Comparison of ENCODE assay signal across 23 cellular contexts in the genomic region with DNA sequence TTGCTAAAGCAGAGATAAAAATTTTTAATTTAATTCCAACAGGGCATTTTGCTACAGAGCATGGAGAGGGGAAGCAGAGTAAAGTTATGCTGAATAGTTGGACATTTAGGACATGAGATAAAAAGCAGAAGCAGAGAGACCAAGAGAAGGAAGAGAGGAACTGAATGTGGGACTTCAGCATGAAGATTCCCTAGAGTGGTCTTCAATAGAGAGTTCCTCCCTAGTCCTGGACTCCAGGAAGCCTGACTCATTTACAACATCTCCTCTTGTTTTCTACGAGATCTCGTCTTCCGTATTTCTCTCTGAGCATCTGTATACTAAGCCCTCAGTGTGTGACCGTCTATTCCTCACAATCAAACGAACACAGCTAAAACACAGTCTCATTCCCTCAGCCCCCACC. TPM values are rescaled to one million over a fixed set of nuclear protein-coding genes. Genes with fewer than 3 reads are reported as not detected.
A peak's percentile ranks its signal among the peaks of the same experiment; 100 is the strongest.
DNase-seq lines count a peak whose midpoint lies in the region; ATAC-seq and TF ChIP-seq lines count a peak whose summit lies in the region.
"Had no signal": no experiment of that assay in that cellular context is flagged by ENCODE, and none has a peak within 500 bp of the region (broad histone marks: within the 10 kb centered on the region; RNA-seq: fewer than 3 reads in every experiment).

No MANE protein-coding gene starts in this region.

- no peaks in the 10 kb centered on the region for H3K36me3 Mint-ChIP-seq in activated CD4-positive, alpha-beta T cell treated with anti-CD3 and anti-CD28 coated beads for 36 hours (ENCODE audit: low read depth)
- H3K36me3 Mint-ChIP-seq: CD4-positive, alpha-beta memory T cell; natural killer cell treated with Interleukin-12 subunit alpha and Interleukin-12 subunit beta and Interleukin-15 and Interleukin-18, amount 100 ng/mL, for 72 hours had no signal

- no peak overlapping the region for H3K4me3 Mint-ChIP-seq in activated CD4-positive, alpha-beta T cell treated with anti-CD3 and anti-CD28 coated beads for 36 hours
- H3K4me3 Mint-ChIP-seq: CD4-positive, alpha-beta memory T cell; natural killer cell treated with Interleukin-12 subunit alpha and Interleukin-12 subunit beta and Interleukin-15 and Interleukin-18, amount 100 ng/mL, for 72 hours; T-helper 1 cell treated with Interleukin-12 subunit alpha and Interleukin-12 subunit beta and Interleukin-4 antibody, amounts not matched to agents 30 μg/mL and 1 μg/mL, for 36 hours had no signal

- H3K9me3 Mint-ChIP-seq in activated CD4-positive, alpha-beta T cell treated with anti-CD3 and anti-CD28 coated beads for 36 hours (ENCODE audit: low read depth): no peaks in the 10 kb centered on the region
- H3K9me3 Mint-ChIP-seq: CD4-positive, alpha-beta memory T cell; natural killer cell treated with Interleukin-12 subunit alpha and Interleukin-12 subunit beta and Interleukin-15 and Interleukin-18, amount 100 ng/mL, for 72 hours; T-helper 1 cell treated with Interleukin-12 subunit alpha and Interleukin-12 subunit beta and Interleukin-4 antibody, amounts not matched to agents 30 μg/mL and 1 μg/mL, for 36 hours had no signal

- peak; percentile 17 for ATAC-seq in mucosa of descending colon
- ATAC-seq in activated CD4-positive, alpha-beta T cell treated with anti-CD3 and anti-CD28 coated beads for 36 hours: no peak
- ATAC-seq: GM12878; natural killer cell treated with Interleukin-12 subunit alpha and Interleukin-12 subunit beta and Interleukin-15 and Interleukin-18, amount 100 ng/mL, for 72 hours had no signal

- intact Hi-C loops in mucosa of descending colon (cut with DNase I, micrococcal nuclease): no loop called here
- intact Hi-C loops in activated CD4-positive, alpha-beta T cell treated with anti-CD3 and anti-CD28 coated beads for 36 hours (cut with DNase I, micrococcal nuclease): no loop called here

- no peak overlapping the region for H3K27ac Mint-ChIP-seq in activated CD4-positive, alpha-beta T cell treated with anti-CD3 and anti-CD28 coated beads for 36 hours
- H3K27ac Mint-ChIP-seq: natural killer cell treated with Interleukin-12 subunit alpha and Interleukin-12 subunit beta and Interleukin-15 and Interleukin-18, amount 100 ng/mL, for 72 hours; T-helper 1 cell treated with Interleukin-12 subunit alpha and Interleukin-12 subunit beta and Interleukin-4 antibody, amounts not matched to agents 30 μg/mL and 1 μg/mL, for 36 hours had no signal

- H3K4me1 ChIP-seq in mucosa of descending colon (ENCODE audit: low read depth): no peaks in the 10 kb centered on the region
- H3K4me1 ChIP-seq: testis had no signal

- peaks cover 15% of the 10 kb centered on the region for H3K27me3 Mint-ChIP-seq in activated CD4-positive, alpha-beta T cell treated with anti-CD3 and anti-CD28 coated beads for 36 hours

- CTCF ChIA-PET in activated CD4-positive, alpha-beta T cell treated with anti-CD3 and anti-CD28 coated beads for 36 hours (lab: Charles Lee): interaction anchor here (1.3 to 1.6 kb wide), 2 partner anchors 10 to 22 kb away, joined by 4 to 11 read pairs; no protein-coding TSS in a partner anchor

- peak; percentile 21 for DNase-seq in GDM1 (lab: John Stamatoyannopoulos, UW)
- DNase-seq in NOMO-1 (lab: John Stamatoyannopoulos, UW; ENCODE audit: unreplicated experiment in 2 of 2): peak; percentile 18 to 57
- peak; percentile 55 for DNase-seq in globus pallidus (ENCODE audit: low spot score)
- DNase-seq in mucosa of descending colon: no peak
- DNase-seq in activated CD4-positive, alpha-beta T cell treated with anti-CD3 and anti-CD28 coated beads for 36 hours: no peak
- DNase-seq in activated gamma-delta T cell treated with Interleukin-2 at 50 U/mL for 16 hours: no peak
- DNase-seq in activated naive CD4-positive, alpha-beta T cell (lab: John Stamatoyannopoulos, UW): no peak
- DNase-seq: activated CD4-positive, alpha-beta T cell treated with anti-CD3 and anti-CD28 coated beads, Interleukin-2, amount 50 U/mL, for 4 hours; activated CD8-positive, alpha-beta memory T cell treated with anti-CD3 and anti-CD28 coated beads, Interleukin-2, amount 50 U/mL, for 48 hours; activated effector memory CD4-positive, alpha-beta T cell treated with Interleukin-2 at 50 U/mL for 16 hours; CD4-positive, alpha-beta memory T cell; islet precursor cell; NCI-H146; NCI-H524; ovary; right lobe of liver; SHP77 treated with DMSO at 0.1 percent for 48 hours; stimulated activated CD4-positive, alpha-beta T cell treated with anti-CD3 and anti-CD28 coated beads, Interleukin-15, amount 100 ng/mL, for 24 hours; testis had no signal

- TF ChIP-seq CTCF in mucosa of descending colon (IDR thresholded peaks at IDR 0.05): no peak

- POLR2A ChIA-PET in activated CD4-positive, alpha-beta T cell treated with anti-CD3 and anti-CD28 coated beads for 36 hours (lab: Charles Lee): no interaction called here

- H3K4me1 Mint-ChIP-seq in activated CD4-positive, alpha-beta T cell treated with anti-CD3 and anti-CD28 coated beads for 36 hours: no peaks in the 10 kb centered on the region

- no peak overlapping the region for H3K4me3 ChIP-seq in mucosa of descending colon
- H3K4me3 ChIP-seq: cardiac muscle cell, GM12878, ovary, right lobe of liver, testis had no signal

- no peaks in the 10 kb centered on the region for H3K36me3 ChIP-seq in mucosa of descending colon (ENCODE audit: low read depth)
- H3K36me3 ChIP-seq: cardiac muscle cell, ovary, right lobe of liver had no signal

- no peaks in the 10 kb centered on the region for H3K9me3 ChIP-seq in mucosa of descending colon
- H3K9me3 ChIP-seq: ovary, right lobe of liver, testis had no signal

RNA-seq across cellular contexts. Expression of a gene that starts 35.2 kb away (rescaled TPM):
- total RNA-seq in mucosa of descending colon: 10 to 100 TPM in 1 of 3 donors, 1 to 10 TPM in 2; 3.8 to 12.7 (median 6.3) TPM
- total RNA-seq in activated CD4-positive, alpha-beta T cell treated with anti-CD3 and anti-CD28 coated beads for 36 hours: 1 to 10 TPM; 3.5 TPM

RNA-seq across cellular contexts. Expression of a gene that starts 40.6 kb away (rescaled TPM):
- total RNA-seq in mucosa of descending colon: 10 to 100 TPM in 1 of 3 donors, 1 to 10 TPM in 2; 8.5 to 12.5 (median 8.8) TPM
- total RNA-seq in activated CD4-positive, alpha-beta T cell treated with anti-CD3 and anti-CD28 coated beads for 36 hours: 10 to 100 TPM; 10.2 to 10.5 TPM

Comparison
In these comparisons a context has a peak if more than half of its experiments do, and no peak if none do; other contexts are left out.
1. DNase-seq: peak in GDM1 (single experiment), NOMO-1 (2 of 2) and globus pallidus (single experiment); none in mucosa of descending colon (0 of 3), activated CD4-positive, alpha-beta T cell treated with anti-CD3 and anti-CD28 coated beads for 36 hours (single experiment), activated gamma-delta T cell treated with Interleukin-2 at 50 U/mL for 16 hours (single experiment) and activated naive CD4-positive, alpha-beta T cell (0 of 4).